ENCODE assay signal across 14 cellular contexts in the genomic region with DNA sequence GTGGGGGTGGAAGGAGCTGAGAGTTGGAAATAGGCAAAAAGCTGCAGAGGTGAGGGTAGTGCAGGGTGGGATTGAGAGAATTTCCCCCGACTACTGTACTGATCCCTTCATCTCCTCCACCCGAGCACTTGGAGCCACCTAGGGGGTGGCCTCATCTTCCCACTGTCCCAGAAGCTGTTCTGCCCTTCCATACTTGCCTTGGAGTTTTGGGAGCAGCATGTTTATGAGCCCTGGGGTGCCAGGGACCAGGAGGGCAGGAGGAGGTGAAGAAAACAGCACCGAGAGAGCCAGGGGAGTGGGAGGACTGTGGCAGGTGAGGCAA. TPM values are rescaled to one million over a fixed set of nuclear protein-coding genes. Genes with fewer than 3 reads are reported as not detected.
DNase-seq lines count a peak whose midpoint lies in the region; ATAC-seq and TF ChIP-seq lines count a peak whose summit lies in the region.
"Had no signal": no experiment of that assay in that cellular context is flagged by ENCODE, and none has a peak within 500 bp of the region (broad histone marks: within the 10 kb centered on the region; RNA-seq: fewer than 3 reads in every experiment).

No MANE protein-coding gene starts in this region.

- WGBS in lung, 2 donors = 92% methylated on average over 3 of the region's 3 CpGs

- H3K4me1 Mint-ChIP-seq in activated CD8-positive, alpha-beta memory T cell treated with anti-CD3 and anti-CD28 coated beads, Interleukin-2, amount 10 ng/mL, durations not matched to agents 7 days and 5 days = no peaks in the 10 kb centered on the region
- peaks cover 0 to 2% (median 0%) of the 10 kb centered on the region in 4 donors for H3K4me1 Mint-ChIP-seq in naive thymus-derived CD8-positive, alpha-beta T cell
- no peaks in the 10 kb centered on the region for H3K4me1 Mint-ChIP-seq in osteocyte (ENCODE audit: unreplicated experiment)

- peaks cover 18% of the 10 kb centered on the region for H3K27me3 Mint-ChIP-seq in activated CD8-positive, alpha-beta memory T cell treated with anti-CD3 and anti-CD28 coated beads, Interleukin-2, amount 10 ng/mL, durations not matched to agents 7 days and 5 days
- peaks cover 0 to 41% (median 0%) of the 10 kb centered on the region in 5 donors for H3K27me3 Mint-ChIP-seq in naive thymus-derived CD8-positive, alpha-beta T cell
- H3K27me3 Mint-ChIP-seq in osteocyte (ENCODE audit: unreplicated experiment) = peaks cover 60% of the 10 kb centered on the region

- H3K4me1 ChIP-seq in lung (ENCODE audit: control insufficient read depth in 2 of 2, insufficient read depth in 2 of 2, low read length in 2 of 2) = no peaks in the 10 kb centered on the region

- no peaks in the 10 kb centered on the region for H3K9me3 ChIP-seq in lung (ENCODE audit: control insufficient read depth in 2 of 2, insufficient read depth in 1 of 2, low read length in 1 of 2)

- H3K4me3 ChIP-seq in lung = no peak overlapping the region

- TF ChIP-seq CTCF in lung (IDR thresholded peaks at IDR 0.05; ENCODE audit: control extremely low read depth, extremely low read depth) (no peak), osteocyte (IDR thresholded peaks at IDR 0.05) (no peak)

- ATAC-seq in activated CD8-positive, alpha-beta memory T cell treated with anti-CD3 and anti-CD28 coated beads, Interleukin-2, amount 10 ng/mL, durations not matched to agents 7 days and 5 days = no peak
- no peak for ATAC-seq in lung (ENCODE audit: insufficient read depth, low FRiP score)
- ATAC-seq in naive thymus-derived CD8-positive, alpha-beta T cell = no peak
- ATAC-seq: CD8-positive, alpha-beta T cell; HCT116 had no signal

- H3K27ac Mint-ChIP-seq in activated CD8-positive, alpha-beta memory T cell treated with anti-CD3 and anti-CD28 coated beads, Interleukin-2, amount 10 ng/mL, durations not matched to agents 7 days and 5 days = no peak overlapping the region
- H3K27ac Mint-ChIP-seq in naive thymus-derived CD8-positive, alpha-beta T cell = no peak overlapping the region
- H3K27ac Mint-ChIP-seq in osteocyte (ENCODE audit: unreplicated experiment) = no peak overlapping the region
- H3K27ac Mint-ChIP-seq: CD14-positive monocyte; CD8-positive, alpha-beta T cell; IgD-negative memory B cell had no signal

- H3K27ac ChIP-seq in lung (ENCODE audit: low read depth in 1 of 2, low read length in 1 of 2) = no peak overlapping the region
- H3K27ac ChIP-seq: 22Rv1 had no signal

- no peaks in the 10 kb centered on the region for H3K9me3 Mint-ChIP-seq in activated CD8-positive, alpha-beta memory T cell treated with anti-CD3 and anti-CD28 coated beads, Interleukin-2, amount 10 ng/mL, durations not matched to agents 7 days and 5 days (ENCODE audit: low read depth)
- H3K9me3 Mint-ChIP-seq in naive thymus-derived CD8-positive, alpha-beta T cell = no peaks in the 10 kb centered on the region
- no peaks in the 10 kb centered on the region for H3K9me3 Mint-ChIP-seq in osteocyte (ENCODE audit: unreplicated experiment)
- H3K9me3 Mint-ChIP-seq: CD14-positive monocyte; CD8-positive, alpha-beta T cell; IgD-negative memory B cell had no signal

- H3K36me3 Mint-ChIP-seq in activated CD8-positive, alpha-beta memory T cell treated with anti-CD3 and anti-CD28 coated beads, Interleukin-2, amount 10 ng/mL, durations not matched to agents 7 days and 5 days = no peaks in the 10 kb centered on the region
- peaks cover 0 to 8% (median 0%) of the 10 kb centered on the region in 3 donors for H3K36me3 Mint-ChIP-seq in naive thymus-derived CD8-positive, alpha-beta T cell
- no peaks in the 10 kb centered on the region for H3K36me3 Mint-ChIP-seq in osteocyte (ENCODE audit: unreplicated experiment)
- H3K36me3 Mint-ChIP-seq: CD14-positive monocyte; CD8-positive, alpha-beta T cell; IgD-negative memory B cell had no signal

- POLR2A ChIA-PET in naive thymus-derived CD8-positive, alpha-beta T cell (lab: Charles Lee) = no interaction called here

- no peak overlapping the region for H3K4me3 Mint-ChIP-seq in activated CD8-positive, alpha-beta memory T cell treated with anti-CD3 and anti-CD28 coated beads, Interleukin-2, amount 10 ng/mL, durations not matched to agents 7 days and 5 days
- no peak overlapping the region for H3K4me3 Mint-ChIP-seq in naive thymus-derived CD8-positive, alpha-beta T cell
- no peak overlapping the region for H3K4me3 Mint-ChIP-seq in osteocyte (ENCODE audit: unreplicated experiment)
- H3K4me3 Mint-ChIP-seq: CD14-positive monocyte; CD8-positive, alpha-beta T cell; IgD-negative memory B cell had no signal

- DNase-seq in activated CD8-positive, alpha-beta memory T cell treated with anti-CD3 and anti-CD28 coated beads, Interleukin-2, amount 50 U/mL, for 48 hours = peak; percentile 26
- no peak for DNase-seq in activated CD8-positive, alpha-beta memory T cell treated with anti-CD3 and anti-CD28 coated beads, Interleukin-2, amount 10 ng/mL, durations not matched to agents 7 days and 5 days
- DNase-seq in islet precursor cell (peak; percentile 18), lung (ENCODE audit: low spot score) (peak; percentile 15), NCI-H1436 treated with DMSO at 0.1 percent for 48 hours (lab: John Stamatoyannopoulos, UW) (no peak), NAMALWA (ENCODE audit: low spot score) (no peak), osteocyte (ENCODE audit: extremely low spot score, unreplicated experiment) (no peak)
- DNase-seq in naive thymus-derived CD8-positive, alpha-beta T cell = no peak
- DNase-seq: CD8-positive, alpha-beta T cell; GF-D8 had no signal

- H3K27me3 ChIP-seq in lung (ENCODE audit: control insufficient read depth, insufficient read depth) = no peaks in the 10 kb centered on the region

- CTCF ChIA-PET in activated CD8-positive, alpha-beta memory T cell treated with anti-CD3 and anti-CD28 coated beads, Interleukin-2, amount 10 ng/mL, durations not matched to agents 7 days and 5 days (lab: Charles Lee) = no interaction called here

- H3K36me3 ChIP-seq in lung (ENCODE audit: control insufficient read depth in 2 of 2, insufficient read depth in 2 of 2, low read length in 2 of 2) = no peaks in the 10 kb centered on the region

RNA-seq across cellular contexts. Expression of a gene that starts 34.0 kb away (rescaled TPM):
- 1,000 to 10,000 TPM; 1,622 to 2,021 TPM for total RNA-seq in activated CD8-positive, alpha-beta memory T cell treated with anti-CD3 and anti-CD28 coated beads, Interleukin-2, amount 10 ng/mL, durations not matched to agents 7 days and 5 days
- total RNA-seq in lung (100 to 1,000 TPM; 320 to 577 TPM), osteocyte (293 and 316 TPM in 2 replicates)
- 1,000 to 10,000 TPM in 1 of 2 donors, 100 to 1,000 TPM in 1; 845 to 3,222 TPM for polyA plus RNA-seq in lung
- total RNA-seq in naive thymus-derived CD8-positive, alpha-beta T cell = 1,000 to 10,000 TPM; 2,087 to 2,115 TPM
- 1,000 to 10,000 TPM; 2,084 to 4,021 (median 2,635) TPM for polyA plus RNA-seq in naive thymus-derived CD8-positive, alpha-beta T cell

Comparison
In these comparisons a context has a peak if more than half of its experiments do, and no peak if none do; other contexts are left out.
1. DNase-seq: peak in activated CD8-positive, alpha-beta memory T cell treated with anti-CD3 and anti-CD28 coated beads, Interleukin-2, amount 50 U/mL, for 48 hours (single experiment), islet precursor cell (single experiment) and lung (single experiment); none in activated CD8-positive, alpha-beta memory T cell treated with anti-CD3 and anti-CD28 coated beads, Interleukin-2, amount 10 ng/mL, durations not matched to agents 7 days and 5 days (single experiment), naive thymus-derived CD8-positive, alpha-beta T cell (0 of 10), NCI-H1436 treated with DMSO at 0.1 percent for 48 hours (single experiment), NAMALWA (single experiment) and osteocyte (single experiment).